In genomic region chr20:49614338-49615050, GRCh38 we compare ENCODE assay signal across 17 cellular contexts. TPM values are rescaled to one million over a fixed set of nuclear protein-coding genes. Genes with fewer than 3 reads are reported as not detected.
A peak's percentile ranks its signal among the peaks of the same experiment; 100 is the strongest.
DNase-seq lines count a peak whose midpoint lies in the region; ATAC-seq and TF ChIP-seq lines count a peak whose summit lies in the region.
"Had no signal": no experiment of that assay in that cellular context is flagged by ENCODE, and none has a peak within 500 bp of the region (broad histone marks: within the 10 kb centered on the region; RNA-seq: fewer than 3 reads in every experiment).

No MANE protein-coding gene starts in this region.

- H3K4me3 ChIP-seq in left ventricle myocardium inferior (no peak overlapping the region), mucosa of descending colon (no peak overlapping the region)
- H3K4me3 ChIP-seq: GM23248 had no signal

- H3K9me3 ChIP-seq in left ventricle myocardium inferior (replicated peaks) = no peaks in the 10 kb centered on the region
- H3K9me3 ChIP-seq in mucosa of descending colon = no peaks in the 10 kb centered on the region

- no peaks in the 10 kb centered on the region for H3K36me3 ChIP-seq in left ventricle myocardium inferior
- no peaks in the 10 kb centered on the region for H3K36me3 ChIP-seq in mucosa of descending colon (ENCODE audit: low read depth)

- H3K4me1 Mint-ChIP-seq in effector memory CD8-positive, alpha-beta T cell (ENCODE audit: low read depth in 2 of 2) = peaks cover 6% of the 10 kb centered on the region in 2 donors
- H3K4me1 Mint-ChIP-seq in progenitor cell of endocrine pancreas (ENCODE audit: low read depth) = peaks cover 2% of the 10 kb centered on the region

- no peak for TF ChIP-seq CTCF in left ventricle myocardium inferior (IDR thresholded peaks at IDR 0.05; ENCODE audit: borderline replicate concordance)
- TF ChIP-seq CTCF in progenitor cell of endocrine pancreas (IDR thresholded peaks at IDR 0.05; ENCODE audit: unreplicated experiment) = no peak
- no peak for TF ChIP-seq CTCF in mucosa of descending colon (IDR thresholded peaks at IDR 0.05)

- H3K27me3 ChIP-seq in left ventricle myocardium inferior (ENCODE audit: low read depth) = no peaks in the 10 kb centered on the region

- H3K4me3 Mint-ChIP-seq in effector memory CD8-positive, alpha-beta T cell = no peak overlapping the region
- H3K4me3 Mint-ChIP-seq in progenitor cell of endocrine pancreas (ENCODE audit: low read depth) = no peak overlapping the region

- DNase-seq in left ventricle myocardium inferior = no peak
- no peak for DNase-seq in Right ventricle myocardium superior
- no peak for DNase-seq in effector memory CD8-positive, alpha-beta T cell
- DNase-seq in progenitor cell of endocrine pancreas (ENCODE audit: low spot score, unreplicated experiment) = no peak
- no peak for DNase-seq in mucosa of descending colon
- no peak for DNase-seq in stimulated activated CD4-positive, alpha-beta T cell treated with anti-CD3 and anti-CD28 coated beads, Interleukin-4, amount 100 ng/mL, for 24 hours
- DNase-seq: COR-L47, GM23248, NCI-H1048, NCI-H1436 treated with DMSO at 0.1 percent for 48 hours, NCI-H2029 treated with DMSO at 0.1 percent for 48 hours, NCI-H510A, NCI-H82, SIG-M5 had no signal

- peak overlapping the region; percentile 34 to 68 for H3K27ac Mint-ChIP-seq in effector memory CD8-positive, alpha-beta T cell
- H3K27ac Mint-ChIP-seq in progenitor cell of endocrine pancreas = peak overlapping the region; percentile 79

- peak overlapping the region; percentile 81 for H3K27ac ChIP-seq in left ventricle myocardium inferior (replicated peaks)
- H3K27ac ChIP-seq: GM23248, KMS-11 had no signal

- no peaks in the 10 kb centered on the region for H3K27me3 Mint-ChIP-seq in effector memory CD8-positive, alpha-beta T cell
- peaks cover 5% of the 10 kb centered on the region for H3K27me3 Mint-ChIP-seq in progenitor cell of endocrine pancreas

- no peaks in the 10 kb centered on the region for H3K9me3 Mint-ChIP-seq in effector memory CD8-positive, alpha-beta T cell
- no peaks in the 10 kb centered on the region for H3K9me3 Mint-ChIP-seq in progenitor cell of endocrine pancreas (ENCODE audit: low read depth)

- ATAC-seq in Right ventricle myocardium superior (ENCODE audit: poor library complexity) = no peak
- ATAC-seq in effector memory CD8-positive, alpha-beta T cell (replicated peaks) = no peak
- ATAC-seq in GM21786 (IDR thresholded peaks at IDR 0.05; ENCODE audit: unreplicated experiment) = no peak
- no peak for ATAC-seq in mucosa of descending colon
- ATAC-seq: HCT116 had no signal

- peaks cover 3% of the 10 kb centered on the region for H3K36me3 Mint-ChIP-seq in effector memory CD8-positive, alpha-beta T cell (ENCODE audit: insufficient read depth)
- H3K36me3 Mint-ChIP-seq in progenitor cell of endocrine pancreas (ENCODE audit: insufficient read depth) = no peaks in the 10 kb centered on the region

- H3K4me1 ChIP-seq in left ventricle myocardium inferior = peaks cover 29% of the 10 kb centered on the region
- H3K4me1 ChIP-seq in mucosa of descending colon (ENCODE audit: low read depth) = peaks cover 10% of the 10 kb centered on the region

- intact Hi-C loops in left ventricle myocardium inferior (cut with micrococcal nuclease) = loop anchor here (5.0 to 10.0 kb wide), 2 partner anchors 228 to 310 kb away; no protein-coding TSS in a partner anchor
- intact Hi-C loops in Right ventricle myocardium superior (cut with DNase I) = loop anchor here (5.0 to 10.0 kb wide), 3 partner anchors 100 to 278 kb away; partner anchors contain the start of gene B4GALT5
- intact Hi-C loops in mucosa of descending colon (cut with DNase I, micrococcal nuclease) = loop anchor here in 1 of 2 donors (10.0 kb wide), 1 partner anchor 230 kb away; no protein-coding TSS in a partner anchor

RNA-seq across cellular contexts. Expression of gene PTGIS, which starts 46.6 kb away (rescaled TPM):
- total RNA-seq in left ventricle myocardium inferior (26.3 TPM), Right ventricle myocardium superior (26.9 TPM), progenitor cell of endocrine pancreas (18.4 and 19.3 TPM in 2 replicates), mucosa of descending colon (10 to 100 TPM in 2 of 3 donors, 1 to 10 TPM in 1; 3.8 to 45.8 (median 12.3) TPM)
